1 cellular context compared by ENCODE assay signal in the genomic region with DNA sequence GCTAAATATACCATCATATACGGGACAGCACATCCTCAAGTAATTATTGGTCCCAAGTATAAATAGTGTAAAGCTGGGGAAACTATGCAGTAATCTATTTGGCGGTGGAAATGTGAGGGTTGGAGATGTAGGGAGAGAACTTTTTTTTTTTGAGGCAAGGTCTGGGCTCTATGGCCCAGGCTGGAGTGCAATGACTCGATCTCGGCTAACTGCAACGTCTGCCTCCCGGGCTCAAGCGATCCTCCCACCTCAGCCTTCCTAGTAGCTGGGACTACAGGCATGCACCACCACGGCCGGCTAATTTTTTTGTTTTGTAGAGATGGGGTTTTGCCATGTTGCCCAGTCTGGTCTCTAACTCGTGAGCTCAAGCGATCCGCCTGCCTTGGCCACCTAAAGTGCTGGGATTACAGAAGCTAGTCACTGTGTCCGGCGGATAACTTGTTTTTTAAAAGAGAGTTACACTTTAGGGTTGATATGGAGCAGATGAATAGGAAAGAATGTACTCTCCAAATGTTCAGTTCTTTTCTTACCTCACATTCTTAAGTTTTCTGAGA.
TF ChIP-seq lines count a peak whose summit lies in the region.

No MANE protein-coding gene starts in this region.

TF ChIP-seq in GM12878, 131 proteins besides CTCF, POLR2A, EP300 and RAD21:
- peak; percentile 63; the same call in 1 of the 2 replicates for TF ChIP-seq MLLT1 (IDR thresholded peaks at IDR 0.05)
- no peak for TF ChIP-seq CBX5 (IDR thresholded peaks at IDR 0.05; ENCODE audit: low read depth)
